Comparison of ENCODE assay signal across 33 cellular contexts in the genomic region with DNA sequence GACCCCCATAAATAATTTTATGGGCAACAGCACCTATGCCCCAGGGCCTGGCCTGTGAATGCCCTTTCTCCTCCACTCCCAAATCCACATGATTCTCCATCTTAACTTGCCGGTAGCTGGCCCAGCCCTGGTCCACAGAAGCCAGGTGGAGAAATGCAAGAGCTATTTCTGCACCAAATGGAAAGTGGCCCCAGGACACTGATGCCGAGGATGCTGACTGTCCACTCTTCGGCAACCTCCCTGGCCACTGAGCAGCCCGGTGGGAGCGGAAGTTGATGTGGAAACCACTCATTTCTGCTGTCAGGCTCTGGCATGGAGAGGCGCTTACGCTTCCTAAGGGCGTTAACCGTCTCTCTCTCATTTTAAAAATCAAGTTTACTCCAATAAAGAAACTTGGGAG. TPM values are rescaled to one million over a fixed set of nuclear protein-coding genes. Genes with fewer than 3 reads are reported as not detected.
"Had no signal": no experiment of that assay in that cellular context is flagged by ENCODE, and none has a peak within 500 bp of the region (broad histone marks: within the 10 kb centered on the region; RNA-seq: fewer than 3 reads in every experiment).

No MANE protein-coding gene starts in this region.

- H3K4me3 ChIP-seq: adrenal gland, body of pancreas, breast epithelium had no signal

- H3K9me3 Mint-ChIP-seq: activated B cell treated with CpG ODN at 0.5 μM for 24 hours; activated naive CD4-positive, alpha-beta T cell treated with anti-CD3 and anti-CD28 coated beads, Interleukin-2, amount 50 U/mL, for 72 hours had no signal

- H3K4me1 ChIP-seq: adrenal gland, body of pancreas, breast epithelium had no signal

- H3K36me3 Mint-ChIP-seq: activated naive CD4-positive, alpha-beta T cell treated with anti-CD3 and anti-CD28 coated beads, Interleukin-2, amount 50 U/mL, for 72 hours; activated naive CD8-positive, alpha-beta T cell treated with anti-CD3 and anti-CD28 coated beads for 36 hours had no signal

- H3K27me3 Mint-ChIP-seq: activated B cell treated with CpG ODN at 0.5 μM for 24 hours; activated CD4-positive, alpha-beta memory T cell treated with anti-CD3 and anti-CD28 coated beads, Interleukin-2, amount 10 ng/mL, durations not matched to agents 7 days and 5 days; activated CD4-positive, alpha-beta T cell treated with anti-CD3 and anti-CD28 coated beads, Interleukin-2, amount 10 ng/mL, durations not matched to agents 7 days and 5 days; activated CD8-positive, alpha-beta memory T cell treated with anti-CD3 and anti-CD28 coated beads, Interleukin-2, amount 10 ng/mL, durations not matched to agents 7 days and 5 days; activated T-cell treated with anti-CD3 and anti-CD28 coated beads, Interleukin-2, amount 50 U/mL, for 24 hours had no signal

- DNase-seq: activated B cell treated with CpG ODN at 0.5 μM for 24 hours; activated CD4-positive, alpha-beta memory T cell treated with anti-CD3 and anti-CD28 coated beads, Interleukin-2, amount 10 ng/mL, durations not matched to agents 7 days and 5 days; activated CD4-positive, alpha-beta T cell treated with anti-CD3 and anti-CD28 coated beads for 48 hours; activated CD4-positive, alpha-beta T cell treated with anti-CD3 and anti-CD28 coated beads, Interleukin-2, amount 10 ng/mL, durations not matched to agents 7 days and 5 days; activated CD4-positive, alpha-beta T cell treated with anti-CD3 and anti-CD28 coated beads, Interleukin-2, amount 50 U/mL, for 48 hours; activated CD4-positive, CD25-positive, alpha-beta regulatory T cell treated with anti-CD3 and anti-CD28 coated beads, Interleukin-2, amount 50 U/mL, for 72 hours; activated CD8-positive, alpha-beta memory T cell treated with anti-CD3 and anti-CD28 coated beads for 24 hours; activated CD8-positive, alpha-beta memory T cell treated with anti-CD3 and anti-CD28 coated beads, Interleukin-2, amount 10 ng/mL, durations not matched to agents 7 days and 5 days; activated CD8-positive, alpha-beta memory T cell treated with anti-CD3 and anti-CD28 coated beads, Interleukin-2, amount 50 U/mL, for 48 hours; activated CD8-positive, alpha-beta T cell treated with anti-CD3 and anti-CD28 coated beads, Interleukin-2, amount 10 ng/mL, durations not matched to agents 7 days and 5 days; activated effector memory CD4-positive, alpha-beta T cell treated with anti-CD3 and anti-CD28 coated beads, Interleukin-2, amount 50 U/mL, for 16 hours; activated gamma-delta T cell treated with Interleukin-2 at 50 U/mL for 16 hours; activated naive CD4-positive, alpha-beta T cell; activated naive CD4-positive, alpha-beta T cell treated with anti-CD3 and anti-CD28 coated beads for 36 hours; activated naive CD4-positive, alpha-beta T cell treated with anti-CD3 and anti-CD28 coated beads, Interleukin-2, amount 50 U/mL, for 16 hours; activated naive CD8-positive, alpha-beta T cell treated with anti-CD3 and anti-CD28 coated beads for 36 hours; activated T-cell treated with anti-CD3 and anti-CD28 coated beads, Interleukin-2, amount 50 U/mL, for 24 hours; activated T-cell treated with anti-CD3 and anti-CD28 coated beads, Interleukin-2, amount 50 U/mL, for 48 hours; adrenal gland; amniotic stem cell; body of pancreas; brain microvascular endothelial cell; central memory CD4-positive, alpha-beta T cell; SW 1271; T-helper 1 cell; T-helper 2 cell; T-helper 9 cell had no signal

- H3K4me1 Mint-ChIP-seq: activated B cell treated with CpG ODN at 0.5 μM for 24 hours; activated CD4-positive, alpha-beta T cell treated with anti-CD3 and anti-CD28 coated beads, Interleukin-2, amount 10 ng/mL, durations not matched to agents 7 days and 5 days; activated naive CD8-positive, alpha-beta T cell treated with anti-CD3 and anti-CD28 coated beads for 36 hours had no signal

- H3K36me3 ChIP-seq: adrenal gland, brain microvascular endothelial cell, breast epithelium had no signal

- H3K4me3 Mint-ChIP-seq: activated B cell treated with CpG ODN at 0.5 μM for 24 hours; activated CD4-positive, alpha-beta memory T cell treated with anti-CD3 and anti-CD28 coated beads, Interleukin-2, amount 10 ng/mL, durations not matched to agents 7 days and 5 days; activated CD4-positive, alpha-beta T cell treated with anti-CD3 and anti-CD28 coated beads, Interleukin-2, amount 10 ng/mL, durations not matched to agents 7 days and 5 days; activated CD8-positive, alpha-beta memory T cell treated with anti-CD3 and anti-CD28 coated beads, Interleukin-2, amount 10 ng/mL, durations not matched to agents 7 days and 5 days; activated CD8-positive, alpha-beta T cell treated with anti-CD3 and anti-CD28 coated beads, Interleukin-2, amount 10 ng/mL, durations not matched to agents 7 days and 5 days; activated naive CD4-positive, alpha-beta T cell treated with anti-CD3 and anti-CD28 coated beads for 36 hours; activated naive CD8-positive, alpha-beta T cell treated with anti-CD3 and anti-CD28 coated beads for 36 hours; activated T-cell treated with anti-CD3 and anti-CD28 coated beads, Interleukin-2, amount 50 U/mL, for 24 hours; T-helper 1 cell treated with Interleukin-12 subunit alpha and Interleukin-12 subunit beta and Interleukin-4 antibody, amounts not matched to agents 30 μg/mL and 1 μg/mL, for 36 hours; T-helper 2 cell treated with Interferon-gamma antibody and Interleukin-4, amounts not matched to agents 5 μg/mL and 100 μg/mL, for 36 hours had no signal

- ATAC-seq: activated CD8-positive, alpha-beta memory T cell treated with anti-CD3 and anti-CD28 coated beads, Interleukin-2, amount 10 ng/mL, durations not matched to agents 7 days and 5 days; activated CD8-positive, alpha-beta T cell treated with anti-CD3 and anti-CD28 coated beads, Interleukin-2, amount 10 ng/mL, durations not matched to agents 7 days and 5 days; activated naive CD4-positive, alpha-beta T cell treated with anti-CD3 and anti-CD28 coated beads, Interleukin-2, amount 50 U/mL, for 72 hours; body of pancreas had no signal

- H3K27me3 ChIP-seq: adrenal gland, body of pancreas, brain microvascular endothelial cell, breast epithelium had no signal

- H3K27ac ChIP-seq: adrenal gland, body of pancreas, brain microvascular endothelial cell, breast epithelium, VCaP had no signal

- H3K27ac Mint-ChIP-seq: activated B cell treated with CpG ODN at 0.5 μM for 24 hours; activated CD4-positive, alpha-beta memory T cell treated with anti-CD3 and anti-CD28 coated beads, Interleukin-2, amount 10 ng/mL, durations not matched to agents 7 days and 5 days; activated CD4-positive, alpha-beta T cell treated with anti-CD3 and anti-CD28 coated beads, Interleukin-2, amount 10 ng/mL, durations not matched to agents 7 days and 5 days; activated CD8-positive, alpha-beta memory T cell treated with anti-CD3 and anti-CD28 coated beads, Interleukin-2, amount 10 ng/mL, durations not matched to agents 7 days and 5 days; activated CD8-positive, alpha-beta T cell treated with anti-CD3 and anti-CD28 coated beads, Interleukin-2, amount 10 ng/mL, durations not matched to agents 7 days and 5 days; activated naive CD4-positive, alpha-beta T cell treated with anti-CD3 and anti-CD28 coated beads for 36 hours; activated naive CD4-positive, alpha-beta T cell treated with anti-CD3 and anti-CD28 coated beads, Interleukin-2, amount 50 U/mL, for 72 hours; activated naive CD8-positive, alpha-beta T cell treated with anti-CD3 and anti-CD28 coated beads for 36 hours; activated T-cell treated with anti-CD3 and anti-CD28 coated beads, Interleukin-2, amount 50 U/mL, for 24 hours; T-helper 1 cell treated with Interleukin-12 subunit alpha and Interleukin-12 subunit beta and Interleukin-4 antibody, amounts not matched to agents 30 μg/mL and 1 μg/mL, for 36 hours; T-helper 2 cell treated with Interferon-gamma antibody and Interleukin-4, amounts not matched to agents 5 μg/mL and 100 μg/mL, for 36 hours had no signal

RNA-seq across cellular contexts. Expression of gene JAKMIP1, which starts 58.8 kb away (rescaled TPM):
- total RNA-seq: cardiac septum had no signal
